16 cellular contexts compared by ENCODE assay signal in genomic region chr20:38220587-38220986, GRCh38. TPM values are rescaled to one million over a fixed set of nuclear protein-coding genes. Genes with fewer than 3 reads are reported as not detected.
DNase-seq lines count a peak whose midpoint lies in the region; ATAC-seq, FAIRE-seq and TF ChIP-seq lines count a peak whose summit lies in the region.
"Had no signal": no experiment of that assay in that cellular context is flagged by ENCODE, and none has a peak within 500 bp of the region (broad histone marks: within the 10 kb centered on the region; RNA-seq: fewer than 3 reads in every experiment).

No MANE protein-coding gene starts in this region.

- H3K36me3 ChIP-seq in BLaER1 treated with 17β-estradiol and CSF1 and Interleukin-3, amounts not matched to agents 10 nM and 100 nM: no peaks in the 10 kb centered on the region
- H3K36me3 ChIP-seq in KMS-11 (ENCODE audit: insufficient read depth) (no peaks in the 10 kb centered on the region), endothelial cell of umbilical vein (ENCODE audit: control insufficient read depth in 2 of 2, extremely low read depth in 1 of 2, insufficient read depth in 2 of 2, low read length in 2 of 2) (no peaks in the 10 kb centered on the region), trophoblast cell (ENCODE audit: control insufficient read depth in 1 of 2, insufficient read depth in 2 of 2, low read length in 2 of 2) (no peaks in the 10 kb centered on the region)

- H3K14ac ChIP-seq in trophoblast cell (ENCODE audit: low read length): peak overlapping the region; percentile 51

- POLR2A ChIA-PET in endothelial cell of umbilical vein (lab: Charles Lee): no interaction called here

- DNase-seq in endothelial cell of umbilical vein (ENCODE audit: low read depth, low spot score) (no peak), trophoblast cell (no peak), cortex of kidney (lab: John Stamatoyannopoulos, UW) (no peak)
- DNase-seq in stimulated activated naive CD4-positive, alpha-beta T cell treated with Interleukin-2 at 50 U/mL for 16 hours (lab: John Stamatoyannopoulos, UW): no peak
- no peak for DNase-seq in stimulated activated CD4-positive, alpha-beta T cell treated with anti-CD3 and anti-CD28 coated beads, Interleukin-4, amount 100 ng/mL, for 1 hour
- DNase-seq: brain microvascular endothelial cell had no signal

- no peak overlapping the region for H3K27ac ChIP-seq in BLaER1 treated with 17β-estradiol and CSF1 and Interleukin-3, amounts not matched to agents 10 nM and 100 nM
- H3K27ac ChIP-seq in KMS-11 (no peak overlapping the region), endothelial cell of umbilical vein (ENCODE audit: insufficient read depth, low read depth, low read length) (no peak overlapping the region), trophoblast cell (ENCODE audit: low read depth, low read length) (no peak overlapping the region)
- H3K27ac ChIP-seq: brain microvascular endothelial cell, C4-2B, RWPE1, SK-N-MC had no signal

- no peaks in the 10 kb centered on the region for H3K9me3 ChIP-seq in BLaER1 treated with 17β-estradiol and CSF1 and Interleukin-3, amounts not matched to agents 10 nM and 100 nM (replicated peaks in 1 of 11)
- H3K9me3 ChIP-seq in endothelial cell of umbilical vein (replicated peaks; ENCODE audit: control insufficient read depth, insufficient read depth, low read length) (no peaks in the 10 kb centered on the region), trophoblast cell (ENCODE audit: insufficient read depth, low read depth, low read length) (no peaks in the 10 kb centered on the region)

- no peak for ATAC-seq in GM18868 (IDR thresholded peaks at IDR 0.05; ENCODE audit: unreplicated experiment)

- no peak for TF ChIP-seq CTCF in KMS-11 (conservative IDR thresholded peaks at IDR 0.05; ENCODE audit: low read depth, low read length)
- no peak for TF ChIP-seq CTCF in endothelial cell of umbilical vein (IDR thresholded peaks at IDR 0.05; ENCODE audit: extremely low read depth in 1 of 2, insufficient read depth in 1 of 2, low read depth in 1 of 2, low read length in 2 of 2)

- no peaks in the 10 kb centered on the region for H3K9me1 ChIP-seq in endothelial cell of umbilical vein (replicated peaks; ENCODE audit: control insufficient read depth, extremely low read depth, insufficient read depth, low read length)

- peak overlapping the region; percentile 34 for H4K8ac ChIP-seq in trophoblast cell (ENCODE audit: low read depth, low read length)

- H2AFZ ChIP-seq in KMS-11 (ENCODE audit: low read depth) (peak overlapping the region; percentile 13; the same call in 1 of the 2 replicates), endothelial cell of umbilical vein (ENCODE audit: low read depth, low read length) (no peak overlapping the region), trophoblast cell (ENCODE audit: insufficient read depth, low read length, poor library complexity) (no peak overlapping the region)

- peak overlapping the region; percentile 25 for H2BK120ac ChIP-seq in trophoblast cell (ENCODE audit: insufficient read depth, low read length, poor library complexity)

- H3K27me3 ChIP-seq in BLaER1 treated with 17β-estradiol and CSF1 and Interleukin-3, amounts not matched to agents 10 nM and 100 nM: no peaks in the 10 kb centered on the region
- H3K27me3 ChIP-seq in KMS-11 (ENCODE audit: insufficient read depth, low read depth): no peaks in the 10 kb centered on the region; the same call in 1 of the 2 replicates
- no peaks in the 10 kb centered on the region for H3K27me3 ChIP-seq in endothelial cell of umbilical vein (ENCODE audit: control insufficient read depth in 2 of 2, insufficient read depth in 2 of 2, low read length in 2 of 2)
- no peaks in the 10 kb centered on the region for H3K27me3 ChIP-seq in trophoblast cell (ENCODE audit: insufficient read depth, low read length)
- H3K27me3 ChIP-seq: brain microvascular endothelial cell had no signal

- H3K4me1 ChIP-seq in BLaER1 treated with 17β-estradiol and CSF1 and Interleukin-3, amounts not matched to agents 10 nM and 100 nM: peaks cover 9 to 39% (median 23%) of the 10 kb centered on the region in 10 experiments
- H3K4me1 ChIP-seq in KMS-11 (ENCODE audit: low read depth, poor library complexity, severe bottlenecking) (no peaks in the 10 kb centered on the region), endothelial cell of umbilical vein (ENCODE audit: control insufficient read depth, extremely low read depth, insufficient read depth, low read length) (peaks cover 13% of the 10 kb centered on the region), trophoblast cell (ENCODE audit: control insufficient read depth in 1 of 2, insufficient read depth in 2 of 2, low read length in 2 of 2) (peaks cover 16 to 27% of the 10 kb centered on the region in 2 experiments)

- H3K18ac ChIP-seq in trophoblast cell (ENCODE audit: low read length): peak overlapping the region; percentile 43

- no peak for FAIRE-seq in endothelial cell of umbilical vein (lab: Jason Lieb, UNC)
- FAIRE-seq: colon, D721Med had no signal

- CTCF ChIA-PET in endothelial cell of umbilical vein (lab: Charles Lee): interaction anchor here (0.6 to 9.5 kb wide), 63 partner anchors 10 to 656 kb away, joined by 3 to 156 read pairs (median 7); partner anchors contain the start of genes BPI, TGM2 and VSTM2L

- no peak overlapping the region for H2AK5ac ChIP-seq in trophoblast cell (ENCODE audit: low read length)

- WGBS in trophoblast cell (ENCODE audit: extremely low coverage, insufficient coverage, insufficient read length): no CpG with 5 or more reads among the region's 10 CpGs

- H3K23ac ChIP-seq in trophoblast cell (ENCODE audit: low read length): no peak overlapping the region

- H2BK5ac ChIP-seq in trophoblast cell (ENCODE audit: low read depth, low read length, poor library complexity): peak overlapping the region; percentile 49

- dilution Hi-C loops in endothelial cell of umbilical vein (cut with MboI; ENCODE audit: extremely low pct_ligation_motif_present, low sequenced_read_pairs): no loop called here

- no peak overlapping the region for H4K12ac ChIP-seq in trophoblast cell (ENCODE audit: low read depth, low read length)

- peak overlapping the region; percentile 81 for H4K91ac ChIP-seq in trophoblast cell (ENCODE audit: low read depth, low read length)

- H2BK12ac ChIP-seq in trophoblast cell (ENCODE audit: low read length): peak overlapping the region; percentile 82

- no peaks in the 10 kb centered on the region for H3K79me2 ChIP-seq in KMS-11 (ENCODE audit: insufficient read depth, low read depth)
- no peaks in the 10 kb centered on the region for H3K79me2 ChIP-seq in endothelial cell of umbilical vein (ENCODE audit: control insufficient read depth, insufficient read depth, low read length)
- peaks cover 5% of the 10 kb centered on the region for H3K79me2 ChIP-seq in trophoblast cell (ENCODE audit: control insufficient read depth, insufficient read depth, low read length, poor library complexity)

- TF ChIP-seq POLR2A in endothelial cell of umbilical vein (IDR thresholded peaks at IDR 0.05; ENCODE audit: low read depth, low read length): no peak

- H3K4me2 ChIP-seq in BLaER1 treated with 17β-estradiol and CSF1 and Interleukin-3, amounts not matched to agents 10 nM and 100 nM: peak overlapping the region in 6 of 11 experiments; percentile 11 to 65 (median 50); a peak in 10 of 22 replicates
- H3K4me2 ChIP-seq in KMS-11 (no peak overlapping the region), endothelial cell of umbilical vein (ENCODE audit: insufficient read depth, low read length) (peak overlapping the region; percentile 12), trophoblast cell (ENCODE audit: low read length) (no peak overlapping the region)

- H3K79me1 ChIP-seq in trophoblast cell (ENCODE audit: low read length): peaks cover 30% of the 10 kb centered on the region

- H3K4ac ChIP-seq in trophoblast cell (ENCODE audit: low read depth, low read length): peak overlapping the region; percentile 47

- no peaks in the 10 kb centered on the region for H4K20me1 ChIP-seq in BLaER1 treated with 17β-estradiol and CSF1 and Interleukin-3, amounts not matched to agents 10 nM and 100 nM
- no peaks in the 10 kb centered on the region for H4K20me1 ChIP-seq in KMS-11 (ENCODE audit: insufficient read depth)
- no peaks in the 10 kb centered on the region for H4K20me1 ChIP-seq in endothelial cell of umbilical vein (replicated peaks; ENCODE audit: control insufficient read depth, extremely low read depth, insufficient read depth, low read length)

- intact Hi-C loops in endothelial cell of umbilical vein (cut with micrococcal nuclease): loop anchor here (2.0 to 5.0 kb wide), 3 partner anchors 108 to 463 kb away; no protein-coding TSS in a partner anchor

- H3K9ac ChIP-seq in BLaER1 treated with 17β-estradiol and CSF1 and Interleukin-3, amounts not matched to agents 10 nM and 100 nM: no peak overlapping the region
- no peak overlapping the region for H3K9ac ChIP-seq in KMS-11
- no peak overlapping the region for H3K9ac ChIP-seq in endothelial cell of umbilical vein (replicated peaks; ENCODE audit: extremely low read depth, insufficient read depth, low read length)
- H3K9ac ChIP-seq in trophoblast cell (ENCODE audit: low read length): no peak overlapping the region

- no TSS peak for BruUV-seq in endothelial cell of umbilical vein (replicated peaks; lab: Mats Ljungman, UMichigan)

- no peak overlapping the region for H3K4me3 ChIP-seq in BLaER1 treated with 17β-estradiol and CSF1 and Interleukin-3, amounts not matched to agents 10 nM and 100 nM
- H3K4me3 ChIP-seq in KMS-11 (IDR thresholded peaks at IDR 0.05; ENCODE audit: insufficient read depth, low read depth, low read length) (no peak overlapping the region), endothelial cell of umbilical vein (replicated peaks in 1 of 3; ENCODE audit: insufficient read depth in 1 of 3, low read depth in 1 of 3, low read length in 3 of 3) (no peak overlapping the region), trophoblast cell (ENCODE audit: low read depth, low read length) (no peak overlapping the region)
- H3K4me3 ChIP-seq: SK-N-MC had no signal

RNA-seq across cellular contexts. Expression of gene KIAA1755, which starts 39.9 kb away (rescaled TPM):
- total RNA-seq in endothelial cell of umbilical vein: 0.51 and 0.58 TPM in 2 replicates
- polyA plus RNA-seq in endothelial cell of umbilical vein: 0.36 and 0.37 TPM in 2 replicates
- polyA plus RNA-seq in endothelial cell of umbilical vein (2011; cell fraction: cytosol; rRNA removed): 0.13 and 0.25 TPM in 2 replicates
- polyA plus RNA-seq in endothelial cell of umbilical vein (2011; cell fraction: nucleus; rRNA removed): 0.66 and 34.2 TPM in 2 replicates
- polyA plus RNA-seq in endothelial cell of umbilical vein (2012): 1.5 and 5.8 TPM in 2 replicates
- 0.40 and 0.73 TPM in 2 replicates for polyA minus RNA-seq in endothelial cell of umbilical vein
- not detected for polyA minus RNA-seq in endothelial cell of umbilical vein (2011; cell fraction: cytosol; rRNA and poly(A)+ RNA removed)
- polyA minus RNA-seq in endothelial cell of umbilical vein (2011; cell fraction: nucleus; rRNA and poly(A)+ RNA removed): 0.24 and 0.38 TPM in 2 replicates
- 0.30 and 0.32 TPM in 2 replicates for polyA plus RNA-seq in trophoblast cell (2013)
- total RNA-seq: activated T-cell treated with anti-CD3 and anti-CD28 coated beads, Interleukin-2, amount 50 U/mL, for 4 hours; renal cortical epithelial cell had no signal

RNA-seq across cellular contexts. Expression of gene TGM2, which starts 55.5 kb away (rescaled TPM):
- total RNA-seq in endothelial cell of umbilical vein: 708 and 868 TPM in 2 replicates
- 810 and 861 TPM in 2 replicates for polyA plus RNA-seq in endothelial cell of umbilical vein
- polyA plus RNA-seq in endothelial cell of umbilical vein (2011; cell fraction: cytosol; rRNA removed): 710 and 739 TPM in 2 replicates
- 680 and 705 TPM in 2 replicates for polyA plus RNA-seq in endothelial cell of umbilical vein (2011; cell fraction: nucleus; rRNA removed)
- 931 and 1,022 TPM in 2 replicates for polyA plus RNA-seq in endothelial cell of umbilical vein (2012)
- 986 and 1,245 TPM in 2 replicates for polyA minus RNA-seq in endothelial cell of umbilical vein
- polyA minus RNA-seq in endothelial cell of umbilical vein (2011; cell fraction: cytosol; rRNA and poly(A)+ RNA removed): 21.3 TPM
- 361 and 435 TPM in 2 replicates for polyA minus RNA-seq in endothelial cell of umbilical vein (2011; cell fraction: nucleus; rRNA and poly(A)+ RNA removed)
- 330 and 332 TPM in 2 replicates for polyA plus RNA-seq in trophoblast cell (2013)

Comparison
In these comparisons a context has a peak if more than half of its experiments do, and no peak if none do; other contexts are left out.
1. H3K4me2 ChIP-seq: peak in BLaER1 treated with 17β-estradiol and CSF1 and Interleukin-3, amounts not matched to agents 10 nM and 100 nM (6 of 11) and endothelial cell of umbilical vein (single experiment); none in KMS-11 (single experiment) and trophoblast cell (single experiment).